Comparison of ENCODE assay signal across 20 cellular contexts in genomic region chr9:85973238-85973637, GRCh38.
"Had no signal": no experiment of that assay in that cellular context is flagged by ENCODE, and none has a peak within 500 bp of the region (broad histone marks: within the 10 kb centered on the region; RNA-seq: fewer than 3 reads in every experiment).

No MANE protein-coding gene starts in this region.

- H3K4me3 ChIP-seq: MG63 had no signal

- DNase-seq: activated B cell treated with CpG ODN at 0.5 μM for 24 hours; activated CD4-positive, alpha-beta T cell treated with anti-CD3 and anti-CD28 coated beads for 1 hour; activated CD8-positive, alpha-beta memory T cell treated with anti-CD3 and anti-CD28 coated beads for 24 hours; activated naive CD4-positive, alpha-beta T cell; aorta; central memory CD4-positive, alpha-beta T cell; KG1; MG63; MV-4-11; NCI-H1105; NCI-H1436; NCI-H1694 treated with DMSO at 0.1 percent for 48 hours; NCI-H2029 treated with DMSO at 0.1 percent for 48 hours; NCI-H345; NCI-H510A; NCI-H526 treated with DMSO at 0.1 percent for 48 hours; NCI-H82; SIG-M5; T1000 had no signal

- H3K9me3 Mint-ChIP-seq: activated B cell treated with CpG ODN at 0.5 μM for 24 hours; activated naive CD4-positive, alpha-beta T cell treated with anti-CD3 and anti-CD28 coated beads, Interleukin-2, amount 50 U/mL, for 24 hours had no signal

- H3K27me3 Mint-ChIP-seq: activated B cell treated with CpG ODN at 0.5 μM for 24 hours; activated naive CD4-positive, alpha-beta T cell treated with anti-CD3 and anti-CD28 coated beads, Interleukin-2, amount 50 U/mL, for 24 hours had no signal

- H3K4me1 Mint-ChIP-seq: activated B cell treated with CpG ODN at 0.5 μM for 24 hours had no signal

- H3K27me3 ChIP-seq: MG63 had no signal

- H3K27ac Mint-ChIP-seq: activated B cell treated with CpG ODN at 0.5 μM for 24 hours had no signal

- H3K9me3 ChIP-seq: MG63 had no signal

- H3K4me3 Mint-ChIP-seq: activated B cell treated with CpG ODN at 0.5 μM for 24 hours; activated naive CD4-positive, alpha-beta T cell treated with anti-CD3 and anti-CD28 coated beads, Interleukin-2, amount 50 U/mL, for 24 hours had no signal
